In the genomic region with DNA sequence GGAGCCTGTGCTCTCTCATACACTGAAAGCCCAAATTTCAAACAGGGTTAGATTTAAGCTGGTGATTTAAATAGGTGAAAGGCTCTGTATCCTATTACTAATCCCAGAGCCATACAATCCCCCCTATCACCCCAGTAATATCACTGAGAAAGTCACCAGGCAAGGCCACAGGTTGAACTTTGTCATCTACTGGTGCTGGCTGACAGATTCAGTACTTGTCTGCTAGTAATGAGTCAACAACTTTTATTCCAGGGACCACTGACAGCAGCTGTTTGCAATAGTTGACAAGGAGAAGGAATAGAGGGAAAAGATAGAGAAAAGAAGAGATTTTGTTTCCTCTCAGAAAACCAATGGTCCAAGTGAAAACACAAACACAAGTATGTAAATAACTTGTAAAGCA, we compare ENCODE assay signal across 25 cellular contexts. TPM values are rescaled to one million over a fixed set of nuclear protein-coding genes. Genes with fewer than 3 reads are reported as not detected.
A peak's percentile ranks its signal among the peaks of the same experiment; 100 is the strongest.
DNase-seq lines count a peak whose midpoint lies in the region; ATAC-seq, FAIRE-seq and TF ChIP-seq lines count a peak whose summit lies in the region.
"Had no signal": no experiment of that assay in that cellular context is flagged by ENCODE, and none has a peak within 500 bp of the region (broad histone marks: within the 10 kb centered on the region; RNA-seq: fewer than 3 reads in every experiment).

No MANE protein-coding gene starts in this region.

- peaks cover 11% of the 10 kb centered on the region for H3K27me3 Mint-ChIP-seq in activated CD8-positive, alpha-beta T cell treated with anti-CD3 and anti-CD28 coated beads, Interleukin-2, amount 10 ng/mL, durations not matched to agents 7 days and 5 days (ENCODE audit: low read depth)

- no peaks in the 10 kb centered on the region for H3K36me3 Mint-ChIP-seq in activated CD8-positive, alpha-beta T cell treated with anti-CD3 and anti-CD28 coated beads, Interleukin-2, amount 10 ng/mL, durations not matched to agents 7 days and 5 days (ENCODE audit: low read depth)
- H3K36me3 Mint-ChIP-seq: CD8-positive, alpha-beta memory T cell had no signal

- CTCF ChIA-PET in HepG2 (lab: Yijun Ruan, JAX; ENCODE audit: low intra/inter-chr PET ratio, low total read pairs), result no interaction called here
- CTCF ChIA-PET in activated CD8-positive, alpha-beta T cell treated with anti-CD3 and anti-CD28 coated beads, Interleukin-2, amount 10 ng/mL, durations not matched to agents 7 days and 5 days (lab: Charles Lee), result no interaction called here

- no peaks in the 10 kb centered on the region for H3K9me3 Mint-ChIP-seq in activated CD8-positive, alpha-beta T cell treated with anti-CD3 and anti-CD28 coated beads, Interleukin-2, amount 10 ng/mL, durations not matched to agents 7 days and 5 days (ENCODE audit: insufficient read depth)
- H3K9me3 Mint-ChIP-seq: CD8-positive, alpha-beta memory T cell had no signal

- H3K27me3 ChIP-seq in heart left ventricle, result no peaks in the 10 kb centered on the region
- no peaks in the 10 kb centered on the region for H3K27me3 ChIP-seq in HepG2 (ENCODE audit: control insufficient read depth in 1 of 2, insufficient read depth in 2 of 2, low read length in 2 of 2)
- no peaks in the 10 kb centered on the region for H3K27me3 ChIP-seq in smooth muscle cell (ENCODE audit: low read depth)

- H3K4me1 Mint-ChIP-seq in activated CD8-positive, alpha-beta T cell treated with anti-CD3 and anti-CD28 coated beads, Interleukin-2, amount 10 ng/mL, durations not matched to agents 7 days and 5 days (ENCODE audit: low read depth), result no peaks in the 10 kb centered on the region
- H3K4me1 Mint-ChIP-seq: CD8-positive, alpha-beta memory T cell had no signal

- H3K27ac ChIP-seq in heart left ventricle, result peak overlapping the region in 7 of 12 donors; percentile 18 to 50 (median 38)
- no peak overlapping the region for H3K27ac ChIP-seq in HepG2 (ENCODE audit: extremely low read length, insufficient read depth, low read length)
- no peak overlapping the region for H3K27ac ChIP-seq in smooth muscle cell (ENCODE audit: low read depth)
- H3K27ac ChIP-seq: C4-2B, SK-N-MC had no signal

- no peaks in the 10 kb centered on the region for H3K9me3 ChIP-seq in heart left ventricle
- no peaks in the 10 kb centered on the region for H3K9me3 ChIP-seq in HepG2 (ENCODE audit: low read length)
- no peaks in the 10 kb centered on the region for H3K9me3 ChIP-seq in smooth muscle cell (replicated peaks; ENCODE audit: low read depth)

- no peak for FAIRE-seq in HepG2 (lab: Jason Lieb, UNC)
- FAIRE-seq: A204.1, H54 had no signal

- no peak overlapping the region for H3K9ac ChIP-seq in HepG2 (ENCODE audit: insufficient read depth, low read depth, low read length)
- no peak overlapping the region for H3K9ac ChIP-seq in smooth muscle cell (ENCODE audit: low read depth)

- no peak overlapping the region for H3K4me3 Mint-ChIP-seq in activated CD8-positive, alpha-beta T cell treated with anti-CD3 and anti-CD28 coated beads, Interleukin-2, amount 10 ng/mL, durations not matched to agents 7 days and 5 days

- no peak overlapping the region for H2AFZ ChIP-seq in HepG2 (ENCODE audit: low read length)
- H2AFZ ChIP-seq in smooth muscle cell (ENCODE audit: low read depth), result peak overlapping the region; percentile 16

- no peak overlapping the region for H3K4me3 ChIP-seq in heart left ventricle
- no peak overlapping the region for H3K4me3 ChIP-seq in fibroblast of villous mesenchyme (ENCODE audit: low read depth, low read length)
- H3K4me3 ChIP-seq in HepG2 (replicated peaks in 1 of 3; ENCODE audit: insufficient read depth in 1 of 3, low read depth in 2 of 3, low read length in 3 of 3), result no peak overlapping the region
- no peak overlapping the region for H3K4me3 ChIP-seq in smooth muscle cell
- H3K4me3 ChIP-seq: SK-N-MC had no signal

- POLR2A ChIA-PET in HepG2 (lab: Yijun Ruan, JAX), result no interaction called here
- POLR2A ChIA-PET in activated CD8-positive, alpha-beta T cell treated with anti-CD3 and anti-CD28 coated beads, Interleukin-2, amount 10 ng/mL, durations not matched to agents 7 days and 5 days (lab: Charles Lee), result no interaction called here

- intact Hi-C loops in heart left ventricle (cut with DNase I) (no loop called here), cardiac septum (cut with DNase I) (no loop called here), HepG2 (cut with micrococcal nuclease; ENCODE audit: unreplicated experiment) (no loop called here)

- in situ Hi-C loops in HepG2 (cut with HindIII; ENCODE audit: extremely low pct_ligation_motif_present, low pct_unique_long_range_greater_than_20kb), result no loop called here

- H4K20me1 ChIP-seq in HepG2 (ENCODE audit: insufficient read depth, low read length), result no peaks in the 10 kb centered on the region
- no peaks in the 10 kb centered on the region for H4K20me1 ChIP-seq in smooth muscle cell (ENCODE audit: low read depth)

- H3K4me2 ChIP-seq in HepG2 (ENCODE audit: low read depth, low read length) (no peak overlapping the region), smooth muscle cell (no peak overlapping the region)

- no peak for TF ChIP-seq RAD21 in HepG2 (CRISPR knock-in tag; IDR thresholded peaks at IDR 0.05)

- H3K4me1 ChIP-seq in heart left ventricle (peaks cover 0 to 22% (median 7%) of the 10 kb centered on the region in 12 donors), HepG2 (ENCODE audit: insufficient read depth, low read length) (peaks cover 14% of the 10 kb centered on the region), smooth muscle cell (ENCODE audit: low read depth) (peaks cover 19% of the 10 kb centered on the region)

- DNase-seq in heart left ventricle (no peak), cardiac septum (ENCODE audit: low spot score) (no peak), fibroblast of villous mesenchyme (ENCODE audit: low read depth) (peak; percentile 38), HepG2 (ENCODE audit: low spot score) (peak; percentile 35), smooth muscle cell (lab: John Stamatoyannopoulos, UW; ENCODE audit: unreplicated experiment) (no peak), NCI-H1436 (lab: John Stamatoyannopoulos, UW) (no peak)
- DNase-seq in activated CD8-positive, alpha-beta T cell treated with anti-CD3 and anti-CD28 coated beads, Interleukin-2, amount 10 ng/mL, durations not matched to agents 7 days and 5 days, result no peak
- DNase-seq: Calu3; CD8-positive, alpha-beta memory T cell; DMS153; GDM1; NCI-H1092; NCI-H1436 treated with DMSO at 0.1 percent for 48 hours; NCI-H2029; NCI-H226; NCI-H510A treated with DMSO at 0.1 percent for 48 hours; NCI-H774; PC-3; SHP77 treated with DMSO at 0.1 percent for 48 hours had no signal

- BruUV-seq in HepG2 (replicated peaks; lab: Mats Ljungman, UMichigan), result no TSS peak

- TF ChIP-seq POLR2A in heart left ventricle (IDR thresholded peaks at IDR 0.05) (no peak), HepG2 (IDR thresholded peaks at IDR 0.05; ENCODE audit: insufficient read depth in 1 of 2, low read depth in 2 of 2, low read length in 2 of 2) (no peak)

- no peak for TF ChIP-seq EP300 in HepG2 (IDR thresholded peaks at IDR 0.05; ENCODE audit: low read depth in 2 of 2, low read length in 2 of 2)
- no peak for TF ChIP-seq EP300 in HepG2 (CRISPR knock-in tag; IDR thresholded peaks at IDR 0.05; ENCODE audit: borderline replicate concordance)

- H3K27ac Mint-ChIP-seq in activated CD8-positive, alpha-beta T cell treated with anti-CD3 and anti-CD28 coated beads, Interleukin-2, amount 10 ng/mL, durations not matched to agents 7 days and 5 days, result no peak overlapping the region
- H3K27ac Mint-ChIP-seq: CD8-positive, alpha-beta memory T cell had no signal

- ATAC-seq in heart left ventricle (peak; percentile 45 to 68 (median 56)), HepG2 (peak; percentile 72), HG03342 (IDR thresholded peaks at IDR 0.05; ENCODE audit: unreplicated experiment) (no peak)
- ATAC-seq in activated CD8-positive, alpha-beta T cell treated with anti-CD3 and anti-CD28 coated beads, Interleukin-2, amount 10 ng/mL, durations not matched to agents 7 days and 5 days, result no peak
- ATAC-seq: PC-3 had no signal

- peaks cover 0 to 8% (median 0%) of the 10 kb centered on the region in 9 donors for H3K36me3 ChIP-seq in heart left ventricle
- H3K36me3 ChIP-seq in HepG2 (replicated peaks in 1 of 2; ENCODE audit: control insufficient read depth in 1 of 2, insufficient read depth in 2 of 2, low read length in 2 of 2), result no peaks in the 10 kb centered on the region
- no peaks in the 10 kb centered on the region for H3K36me3 ChIP-seq in smooth muscle cell (ENCODE audit: low read depth)

- no peak for TF ChIP-seq CTCF in heart left ventricle (IDR thresholded peaks at IDR 0.05)
- no peak for TF ChIP-seq CTCF in fibroblast of villous mesenchyme (IDR thresholded peaks at IDR 0.05; ENCODE audit: insufficient read depth, low read depth, low read length)
- no peak for TF ChIP-seq CTCF in HepG2 (CRISPR knock-in tag; IDR thresholded peaks at IDR 0.05)
- TF ChIP-seq CTCF in smooth muscle cell (IDR thresholded peaks at IDR 0.05; ENCODE audit: borderline replicate concordance, insufficient read depth, poor library complexity, severe bottlenecking), result no peak

- no peaks in the 10 kb centered on the region for H3F3A ChIP-seq in smooth muscle cell (ENCODE audit: low read depth)

- H3K79me2 ChIP-seq in HepG2 (ENCODE audit: insufficient read depth, low read length) (no peaks in the 10 kb centered on the region), smooth muscle cell (ENCODE audit: low read depth) (no peaks in the 10 kb centered on the region)

RNA-seq across cellular contexts. Expression of a gene that starts 10.4 kb away (rescaled TPM):
- total RNA-seq in heart left ventricle (10 to 100 TPM; 25.4 to 77.1 (median 45.9) TPM), cardiac septum (20.0 TPM), fibroblast of villous mesenchyme (not detected in 2 replicates), HepG2 (2016; rRNA removed; fragmentation: Illumina TruSeq; extraction: Trizol) (not detected in 2 replicates), smooth muscle cell (not detected in 2 replicates)
- polyA plus RNA-seq in heart left ventricle (10 to 100 TPM in 1 of 2 donors, 1 to 10 TPM in 1; 2.2 to 20.9 TPM), HepG2 (2011; rRNA removed) (not detected in 2 replicates), smooth muscle cell (0.07 and 0.20 TPM in 2 replicates)
- total RNA-seq in HepG2 (2016; cell fraction: cytosol; rRNA removed; fragmentation: Illumina TruSeq; extraction: Trizol; ENCODE audit: low read depth), result not detected in 2 replicates
- not detected in 2 replicates for total RNA-seq in HepG2 (2016; cell fraction: insoluble cytoplasmic fraction; rRNA removed; fragmentation: Illumina TruSeq; extraction: Trizol)
- total RNA-seq in HepG2 (2016; cell fraction: membrane; rRNA removed; fragmentation: Illumina TruSeq; extraction: Trizol), result not detected in 2 replicates
- total RNA-seq in HepG2 (2016; cell fraction: nucleus; rRNA removed; fragmentation: Illumina TruSeq; extraction: Trizol), result not detected in 2 replicates
- not detected in 2 replicates for polyA plus RNA-seq in HepG2 (2011; cell fraction: cytosol; rRNA removed)
- not detected in 2 replicates for polyA plus RNA-seq in HepG2 (2011; cell fraction: nucleus; rRNA removed)
- not detected in 2 replicates for polyA plus RNA-seq in HepG2 (2012)
- polyA plus RNA-seq in HepG2 (2016; cell fraction: cytosol; fragmentation: Illumina TruSeq; extraction: Trizol; ENCODE audit: low read depth), result not detected in 2 replicates
- polyA plus RNA-seq in HepG2 (2016; cell fraction: insoluble cytoplasmic fraction; fragmentation: Illumina TruSeq; extraction: Trizol; ENCODE audit: low read depth), result not detected in 2 replicates
- not detected in 2 replicates for polyA plus RNA-seq in HepG2 (2016; cell fraction: membrane; fragmentation: Illumina TruSeq; extraction: Trizol; ENCODE audit: low read depth)
- not detected in 2 replicates for polyA plus RNA-seq in HepG2 (2016; cell fraction: nucleus; fragmentation: Illumina TruSeq; extraction: Trizol; ENCODE audit: insufficient read depth, low read depth)
- not detected in 2 replicates for polyA minus RNA-seq in HepG2 (2011; rRNA and poly(A)+ RNA removed; ENCODE audit: low replicate concordance)
- not detected in 2 replicates for polyA minus RNA-seq in HepG2 (2011; cell fraction: cytosol; rRNA and poly(A)+ RNA removed)
- not detected in 2 replicates for polyA minus RNA-seq in HepG2 (2011; cell fraction: nucleus; rRNA and poly(A)+ RNA removed)
- not detected for total RNA-seq in activated CD8-positive, alpha-beta T cell treated with anti-CD3 and anti-CD28 coated beads, Interleukin-2, amount 10 ng/mL, durations not matched to agents 7 days and 5 days
- total RNA-seq: Calu3; CD8-positive, alpha-beta memory T cell; PC-3 had no signal

RNA-seq across cellular contexts. Expression of a gene that starts 43.6 kb away (rescaled TPM):
- total RNA-seq in heart left ventricle (1,000 to 10,000 TPM in 3 of 9 donors, 100 to 1,000 TPM in 6; 348 to 1,479 (median 780) TPM), cardiac septum (1,161 TPM), fibroblast of villous mesenchyme (not detected in 2 replicates), HepG2 (2016; rRNA removed; fragmentation: Illumina TruSeq; extraction: Trizol) (not detected in 2 replicates), smooth muscle cell (not detected in 2 replicates)
- polyA plus RNA-seq in heart left ventricle (100 to 1,000 TPM; 202 to 467 TPM), HepG2 (2011; rRNA removed) (not detected in 2 replicates), smooth muscle cell (0.10 TPM in 1 of 2 replicates, not detected in the other)
- not detected in 2 replicates for total RNA-seq in HepG2 (2016; cell fraction: cytosol; rRNA removed; fragmentation: Illumina TruSeq; extraction: Trizol; ENCODE audit: low read depth)
- total RNA-seq in HepG2 (2016; cell fraction: insoluble cytoplasmic fraction; rRNA removed; fragmentation: Illumina TruSeq; extraction: Trizol), result not detected in 2 replicates
- total RNA-seq in HepG2 (2016; cell fraction: membrane; rRNA removed; fragmentation: Illumina TruSeq; extraction: Trizol), result not detected in 2 replicates
- total RNA-seq in HepG2 (2016; cell fraction: nucleus; rRNA removed; fragmentation: Illumina TruSeq; extraction: Trizol), result not detected in 2 replicates
- not detected in 2 replicates for polyA plus RNA-seq in HepG2 (2011; cell fraction: cytosol; rRNA removed)
- not detected in 2 replicates for polyA plus RNA-seq in HepG2 (2011; cell fraction: nucleus; rRNA removed)
- not detected in 2 replicates for polyA plus RNA-seq in HepG2 (2012)
- not detected in 2 replicates for polyA plus RNA-seq in HepG2 (2016; cell fraction: cytosol; fragmentation: Illumina TruSeq; extraction: Trizol; ENCODE audit: low read depth)
- not detected in 2 replicates for polyA plus RNA-seq in HepG2 (2016; cell fraction: insoluble cytoplasmic fraction; fragmentation: Illumina TruSeq; extraction: Trizol; ENCODE audit: low read depth)
- polyA plus RNA-seq in HepG2 (2016; cell fraction: membrane; fragmentation: Illumina TruSeq; extraction: Trizol; ENCODE audit: low read depth), result not detected in 2 replicates
- polyA plus RNA-seq in HepG2 (2016; cell fraction: nucleus; fragmentation: Illumina TruSeq; extraction: Trizol; ENCODE audit: insufficient read depth, low read depth), result not detected in 2 replicates
- polyA minus RNA-seq in HepG2 (2011; rRNA and poly(A)+ RNA removed; ENCODE audit: low replicate concordance), result not detected in 2 replicates
- polyA minus RNA-seq in HepG2 (2011; cell fraction: cytosol; rRNA and poly(A)+ RNA removed), result not detected in 2 replicates
- not detected in 2 replicates for polyA minus RNA-seq in HepG2 (2011; cell fraction: nucleus; rRNA and poly(A)+ RNA removed)
- total RNA-seq in activated CD8-positive, alpha-beta T cell treated with anti-CD3 and anti-CD28 coated beads, Interleukin-2, amount 10 ng/mL, durations not matched to agents 7 days and 5 days, result not detected
- total RNA-seq: Calu3; CD8-positive, alpha-beta memory T cell; PC-3; RPMI7951 had no signal
- polyA plus RNA-seq: CD8-positive, alpha-beta memory T cell had no signal

RNA-seq across cellular contexts. Expression of a gene that starts 54.4 kb away (rescaled TPM):
- total RNA-seq in heart left ventricle (100 to 1,000 TPM; 109 to 332 (median 245) TPM), cardiac septum (210 TPM), fibroblast of villous mesenchyme (28.0 and 43.2 TPM in 2 replicates), HepG2 (2016; rRNA removed; fragmentation: Illumina TruSeq; extraction: Trizol) (55.9 and 79.6 TPM in 2 replicates), smooth muscle cell (75.5 and 94.9 TPM in 2 replicates)
- polyA plus RNA-seq in heart left ventricle (100 to 1,000 TPM; 144 to 415 TPM), HepG2 (2011; rRNA removed) (10.7 and 16.9 TPM in 2 replicates), smooth muscle cell (94.0 and 108 TPM in 2 replicates)
- 7.1 and 9.3 TPM in 2 replicates for total RNA-seq in HepG2 (2016; cell fraction: cytosol; rRNA removed; fragmentation: Illumina TruSeq; extraction: Trizol; ENCODE audit: low read depth)
- 54.4 and 89.4 TPM in 2 replicates for total RNA-seq in HepG2 (2016; cell fraction: insoluble cytoplasmic fraction; rRNA removed; fragmentation: Illumina TruSeq; extraction: Trizol)
- 18.1 and 25.2 TPM in 2 replicates for total RNA-seq in HepG2 (2016; cell fraction: membrane; rRNA removed; fragmentation: Illumina TruSeq; extraction: Trizol)
- 32.2 and 34.7 TPM in 2 replicates for total RNA-seq in HepG2 (2016; cell fraction: nucleus; rRNA removed; fragmentation: Illumina TruSeq; extraction: Trizol)
- polyA plus RNA-seq in HepG2 (2011; cell fraction: cytosol; rRNA removed), result 3.1 and 6.6 TPM in 2 replicates
- 4.5 and 6.9 TPM in 2 replicates for polyA plus RNA-seq in HepG2 (2011; cell fraction: nucleus; rRNA removed)
- polyA plus RNA-seq in HepG2 (2012), result 25.0 and 58.6 TPM in 2 replicates
- 11.5 and 12.0 TPM in 2 replicates for polyA plus RNA-seq in HepG2 (2016; cell fraction: cytosol; fragmentation: Illumina TruSeq; extraction: Trizol; ENCODE audit: low read depth)
- polyA plus RNA-seq in HepG2 (2016; cell fraction: insoluble cytoplasmic fraction; fragmentation: Illumina TruSeq; extraction: Trizol; ENCODE audit: low read depth), result 122 and 134 TPM in 2 replicates
- 22.0 and 24.5 TPM in 2 replicates for polyA plus RNA-seq in HepG2 (2016; cell fraction: membrane; fragmentation: Illumina TruSeq; extraction: Trizol; ENCODE audit: low read depth)
- polyA plus RNA-seq in HepG2 (2016; cell fraction: nucleus; fragmentation: Illumina TruSeq; extraction: Trizol; ENCODE audit: insufficient read depth, low read depth), result 56.4 and 58.4 TPM in 2 replicates
- polyA minus RNA-seq in HepG2 (2011; rRNA and poly(A)+ RNA removed; ENCODE audit: low replicate concordance), result 3.4 and 7.2 TPM in 2 replicates
- polyA minus RNA-seq in HepG2 (2011; cell fraction: cytosol; rRNA and poly(A)+ RNA removed), result 14.1 and 16.6 TPM in 2 replicates
- 35.7 and 38.1 TPM in 2 replicates for polyA minus RNA-seq in HepG2 (2011; cell fraction: nucleus; rRNA and poly(A)+ RNA removed)
- total RNA-seq in activated CD8-positive, alpha-beta T cell treated with anti-CD3 and anti-CD28 coated beads, Interleukin-2, amount 10 ng/mL, durations not matched to agents 7 days and 5 days, result 10 to 100 TPM; 50.2 to 50.9 TPM

Comparison
In these comparisons a context has a peak if more than half of its experiments do, and no peak if none do; other contexts are left out.
1. ATAC-seq: peak in heart left ventricle (4 of 4) and HepG2 (single experiment); none in HG03342 (single experiment) and activated CD8-positive, alpha-beta T cell treated with anti-CD3 and anti-CD28 coated beads, Interleukin-2, amount 10 ng/mL, durations not matched to agents 7 days and 5 days (single experiment).
2. DNase-seq: peak in fibroblast of villous mesenchyme (single experiment) and HepG2 (single experiment); none in heart left ventricle (0 of 5), cardiac septum (single experiment), smooth muscle cell (single experiment), NCI-H1436 (single experiment) and activated CD8-positive, alpha-beta T cell treated with anti-CD3 and anti-CD28 coated beads, Interleukin-2, amount 10 ng/mL, durations not matched to agents 7 days and 5 days (single experiment).
3. H3K27ac ChIP-seq: peak in heart left ventricle (7 of 12); none in HepG2 (single experiment) and smooth muscle cell (single experiment).
4. RNA of a gene that starts 10.4 kb away (total RNA-seq): 25.4 to 77.1 TPM in heart left ventricle and 20.0 TPM in cardiac septum (single experiment); not detected in fibroblast of villous mesenchyme, not detected in HepG2, not detected in smooth muscle cell and not detected in activated CD8-positive, alpha-beta T cell treated with anti-CD3 and anti-CD28 coated beads, Interleukin-2, amount 10 ng/mL, durations not matched to agents 7 days and 5 days; every median in the first group is over 10 times any median in the second.
5. RNA of a gene that starts 43.6 kb away (total RNA-seq): 1,161 TPM in cardiac septum (single experiment) and 348 to 1,479 TPM in heart left ventricle; not detected in fibroblast of villous mesenchyme, not detected in HepG2, not detected in smooth muscle cell and not detected in activated CD8-positive, alpha-beta T cell treated with anti-CD3 and anti-CD28 coated beads, Interleukin-2, amount 10 ng/mL, durations not matched to agents 7 days and 5 days; every median in the first group is over 100 times any median in the second.